ENCODE assay signal across 12 cellular contexts in genomic region chr2:60899892-60900249, GRCh38. TPM values are rescaled to one million over a fixed set of nuclear protein-coding genes. Genes with fewer than 3 reads are reported as not detected.
DNase-seq lines count a peak whose midpoint lies in the region; ATAC-seq and TF ChIP-seq lines count a peak whose summit lies in the region.
"Had no signal": no experiment of that assay in that cellular context is flagged by ENCODE, and none has a peak within 500 bp of the region (broad histone marks: within the 10 kb centered on the region; RNA-seq: fewer than 3 reads in every experiment).

No MANE protein-coding gene starts in this region.

- H3K27ac ChIP-seq in SU-DHL-6 (ENCODE audit: low read depth, low read length), result peak overlapping the region; percentile 37; the same call in 1 of the 2 replicates
- H3K27ac ChIP-seq in Peyer's patch, result peak overlapping the region in 1 of 4 donors; percentile 7
- H3K27ac ChIP-seq in hepatocyte, result no peak overlapping the region
- H3K27ac ChIP-seq: tibial artery, VCaP had no signal

- H3K79me2 ChIP-seq in SU-DHL-6 (ENCODE audit: insufficient read depth, low read length) (peaks cover 91% of the 10 kb centered on the region), hepatocyte (no peaks in the 10 kb centered on the region)

- no peak for TF ChIP-seq POLR2A in Peyer's patch (IDR thresholded peaks at IDR 0.05)

- H3K4me3 Mint-ChIP-seq in activated naive CD4-positive, alpha-beta T cell treated with anti-CD3 and anti-CD28 coated beads for 36 hours, result peak overlapping the region; percentile 3
- H3K4me3 Mint-ChIP-seq in stimulated activated naive CD8-positive, alpha-beta T cell treated with anti-CD3 and anti-CD28 coated beads, Interleukin-15, Interleukin-2, amounts not matched to agents 100 ng/mL and 50 ng/mL, for 24 hours, result peak overlapping the region; percentile 71
- H3K4me3 Mint-ChIP-seq: naive thymus-derived CD4-positive, alpha-beta T cell had no signal

- H3K4me1 ChIP-seq in Peyer's patch, result peaks cover 0 to 9% (median 0%) of the 10 kb centered on the region in 4 donors
- no peaks in the 10 kb centered on the region for H3K4me1 ChIP-seq in hepatocyte (ENCODE audit: insufficient read depth)
- H3K4me1 ChIP-seq: tibial artery had no signal

- no peaks in the 10 kb centered on the region for H3K9me3 Mint-ChIP-seq in activated naive CD4-positive, alpha-beta T cell treated with anti-CD3 and anti-CD28 coated beads for 36 hours
- H3K9me3 Mint-ChIP-seq in stimulated activated naive CD8-positive, alpha-beta T cell treated with anti-CD3 and anti-CD28 coated beads, Interleukin-15, Interleukin-2, amounts not matched to agents 100 ng/mL and 50 ng/mL, for 24 hours, result no peaks in the 10 kb centered on the region
- H3K9me3 Mint-ChIP-seq: naive thymus-derived CD4-positive, alpha-beta T cell had no signal

- TF ChIP-seq CTCF in SU-DHL-6 (IDR thresholded peaks at IDR 0.05; ENCODE audit: insufficient read depth, low read length, poor library complexity, severe bottlenecking), result no peak
- no peak for TF ChIP-seq CTCF in Peyer's patch (IDR thresholded peaks at IDR 0.05)
- TF ChIP-seq CTCF in hepatocyte (IDR thresholded peaks at IDR 0.05; ENCODE audit: poor library complexity), result no peak

- ATAC-seq in HG02610 (IDR thresholded peaks at IDR 0.05; ENCODE audit: unreplicated experiment), result peak; percentile 41

- no peak for DNase-seq in activated naive CD4-positive, alpha-beta T cell treated with anti-CD3 and anti-CD28 coated beads for 36 hours
- DNase-seq in activated naive CD4-positive, alpha-beta T cell treated with anti-CD3 and anti-CD28 coated beads, Interleukin-2, amount 50 U/mL, for 16 hours, result no peak
- DNase-seq in Peyer's patch, result no peak
- no peak for DNase-seq in hepatocyte (ENCODE audit: low spot score)
- no peak for DNase-seq in DMS79 (lab: John Stamatoyannopoulos, UW)
- DNase-seq: retina, tibial artery had no signal

- H3K27me3 ChIP-seq in SU-DHL-6 (ENCODE audit: low read length), result no peaks in the 10 kb centered on the region
- no peaks in the 10 kb centered on the region for H3K27me3 ChIP-seq in Peyer's patch
- no peaks in the 10 kb centered on the region for H3K27me3 ChIP-seq in hepatocyte
- H3K27me3 ChIP-seq: tibial artery had no signal

- peaks cover 65% of the 10 kb centered on the region for H3F3A ChIP-seq in SU-DHL-6 (ENCODE audit: insufficient read depth)

- peak overlapping the region; percentile 90 for H3K27ac Mint-ChIP-seq in activated naive CD4-positive, alpha-beta T cell treated with anti-CD3 and anti-CD28 coated beads for 36 hours
- H3K27ac Mint-ChIP-seq in stimulated activated naive CD8-positive, alpha-beta T cell treated with anti-CD3 and anti-CD28 coated beads, Interleukin-15, Interleukin-2, amounts not matched to agents 100 ng/mL and 50 ng/mL, for 24 hours, result peak overlapping the region; percentile 97

- H3K27me3 Mint-ChIP-seq in activated naive CD4-positive, alpha-beta T cell treated with anti-CD3 and anti-CD28 coated beads for 36 hours (ENCODE audit: low read depth), result no peaks in the 10 kb centered on the region
- no peaks in the 10 kb centered on the region for H3K27me3 Mint-ChIP-seq in stimulated activated naive CD8-positive, alpha-beta T cell treated with anti-CD3 and anti-CD28 coated beads, Interleukin-15, Interleukin-2, amounts not matched to agents 100 ng/mL and 50 ng/mL, for 24 hours
- H3K27me3 Mint-ChIP-seq: naive thymus-derived CD4-positive, alpha-beta T cell had no signal

- peaks cover 58% of the 10 kb centered on the region for H3K36me3 Mint-ChIP-seq in activated naive CD4-positive, alpha-beta T cell treated with anti-CD3 and anti-CD28 coated beads for 36 hours (ENCODE audit: low read depth)
- peaks cover 84% of the 10 kb centered on the region for H3K36me3 Mint-ChIP-seq in stimulated activated naive CD8-positive, alpha-beta T cell treated with anti-CD3 and anti-CD28 coated beads, Interleukin-15, Interleukin-2, amounts not matched to agents 100 ng/mL and 50 ng/mL, for 24 hours (ENCODE audit: low read depth)

- intact Hi-C loops in activated naive CD4-positive, alpha-beta T cell treated with anti-CD3 and anti-CD28 coated beads for 36 hours (cut with micrococcal nuclease), result loop anchor here (1.0 kb wide), 7 partner anchors 9 to 93 kb away; no protein-coding TSS in a partner anchor

- H3K9ac ChIP-seq in SU-DHL-6 (ENCODE audit: low read length), result no peak overlapping the region

- peaks cover 53% of the 10 kb centered on the region for H3K4me1 Mint-ChIP-seq in activated naive CD4-positive, alpha-beta T cell treated with anti-CD3 and anti-CD28 coated beads for 36 hours (ENCODE audit: low read depth)
- H3K4me1 Mint-ChIP-seq in stimulated activated naive CD8-positive, alpha-beta T cell treated with anti-CD3 and anti-CD28 coated beads, Interleukin-15, Interleukin-2, amounts not matched to agents 100 ng/mL and 50 ng/mL, for 24 hours (ENCODE audit: low read depth), result peaks cover 72% of the 10 kb centered on the region

- no peak overlapping the region for H3K4me3 ChIP-seq in SU-DHL-6 (ENCODE audit: insufficient read depth, low read length, poor library complexity, severe bottlenecking)
- no peak overlapping the region for H3K4me3 ChIP-seq in Peyer's patch
- H3K4me3 ChIP-seq in hepatocyte, result no peak overlapping the region
- H3K4me3 ChIP-seq: tibial artery had no signal

- H4K20me1 ChIP-seq in SU-DHL-6 (ENCODE audit: low read depth, low read length), result peaks cover 53% of the 10 kb centered on the region
- no peaks in the 10 kb centered on the region for H4K20me1 ChIP-seq in hepatocyte (ENCODE audit: insufficient read depth, poor library complexity, severe bottlenecking)

- H3K9me2 ChIP-seq in SU-DHL-6 (replicated peaks; ENCODE audit: insufficient read depth, low read length), result no peaks in the 10 kb centered on the region
- H3K9me2 ChIP-seq in hepatocyte (replicated peaks; ENCODE audit: insufficient read depth), result no peaks in the 10 kb centered on the region

- H3K4me2 ChIP-seq in SU-DHL-6 (ENCODE audit: low read depth, low read length, poor library complexity, severe bottlenecking) (no peak overlapping the region), hepatocyte (no peak overlapping the region)

- peaks cover 81% of the 10 kb centered on the region for H3K36me3 ChIP-seq in SU-DHL-6 (ENCODE audit: low read length)
- peaks cover 0 to 69% (median 2%) of the 10 kb centered on the region in 3 donors for H3K36me3 ChIP-seq in Peyer's patch
- peaks cover 3% of the 10 kb centered on the region for H3K36me3 ChIP-seq in hepatocyte (replicated peaks; ENCODE audit: insufficient read depth, low read depth)

- no peaks in the 10 kb centered on the region for H3K9me3 ChIP-seq in SU-DHL-6 (ENCODE audit: insufficient read depth, low read length)
- H3K9me3 ChIP-seq in Peyer's patch, result no peaks in the 10 kb centered on the region
- no peaks in the 10 kb centered on the region for H3K9me3 ChIP-seq in hepatocyte (ENCODE audit: low read depth)
- H3K9me3 ChIP-seq: tibial artery had no signal

- H2AFZ ChIP-seq in SU-DHL-6 (ENCODE audit: low read depth, low read length, severe bottlenecking) (no peak overlapping the region), hepatocyte (no peak overlapping the region)

- CTCF ChIA-PET in activated naive CD4-positive, alpha-beta T cell treated with anti-CD3 and anti-CD28 coated beads for 36 hours (lab: Charles Lee), result interaction anchor here (0.6 to 1.4 kb wide), 4 partner anchors 17 to 192 kb away, joined by 3 to 7 read pairs (median 4); no protein-coding TSS in a partner anchor

- 88% methylated on average over 1 of the region's 1 CpG for WGBS in hepatocyte (ENCODE audit: low lambda C conversion rate, missing lambda C conversion rate)

RNA-seq across cellular contexts. Expression of gene REL, which starts 18.5 kb away (rescaled TPM):
- 10 to 100 TPM; 40.3 to 40.5 TPM for total RNA-seq in activated naive CD4-positive, alpha-beta T cell treated with anti-CD3 and anti-CD28 coated beads for 36 hours
- 10 to 100 TPM; 11.7 to 79.2 (median 16.7) TPM for total RNA-seq in Peyer's patch
- total RNA-seq in hepatocyte, result 9.5 and 12.3 TPM in 2 replicates
- 2.8 and 4.2 TPM in 2 replicates for polyA plus RNA-seq in hepatocyte
